ENCODE assay signal across 24 cellular contexts in the genomic region with DNA sequence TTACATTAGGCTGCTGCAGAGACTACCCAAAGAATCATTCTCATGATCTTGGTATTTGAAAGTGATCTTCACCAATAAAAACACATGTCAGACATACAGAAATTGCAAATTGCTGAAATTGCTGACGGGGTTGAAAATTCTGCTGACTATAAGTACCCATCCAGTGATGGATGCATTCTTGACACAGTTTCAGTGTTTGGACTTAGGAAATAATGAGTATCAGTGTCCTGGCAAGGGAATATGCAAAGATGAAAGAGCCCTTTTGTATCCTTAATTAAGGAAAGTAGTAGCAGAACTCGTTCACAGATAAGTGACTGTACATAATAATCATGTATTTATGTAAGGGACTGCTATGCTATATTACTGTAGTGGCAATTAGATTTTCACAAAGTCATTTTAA.
"Had no signal": no experiment of that assay in that cellular context is flagged by ENCODE, and none has a peak within 500 bp of the region (broad histone marks: within the 10 kb centered on the region; RNA-seq: fewer than 3 reads in every experiment).

No MANE protein-coding gene starts in this region.

- ATAC-seq: activated CD8-positive, alpha-beta T cell treated with anti-CD3 and anti-CD28 coated beads for 36 hours; activated naive CD8-positive, alpha-beta T cell treated with anti-CD3 and anti-CD28 coated beads, Interleukin-2, amount 50 U/mL, for 24 hours; activated T-cell treated with anti-CD3 and anti-CD28 coated beads, Interleukin-2, amount 50 U/mL, for 4 hours; activated T-helper 17 cell treated with anti-CD3 and anti-CD28 coated beads, Interleukin-2, amount 50 U/mL, for 72 hours; heart left ventricle; pancreas; stimulated activated naive CD8-positive, alpha-beta T cell treated with anti-CD3 and anti-CD28 coated beads, Interleukin-15, Interleukin-2, amounts not matched to agents 100 U/mL and 50 U/mL, for 24 hours had no signal

- H3K27ac Mint-ChIP-seq: activated B cell treated with CpG ODN at 0.5 μM for 24 hours; activated CD8-positive, alpha-beta T cell treated with anti-CD3 and anti-CD28 coated beads for 36 hours; activated naive CD8-positive, alpha-beta T cell treated with anti-CD3 and anti-CD28 coated beads, Interleukin-2, amount 50 U/mL, for 24 hours; activated T-helper 17 cell treated with anti-CD3 and anti-CD28 coated beads, Interleukin-2, amount 50 U/mL, for 72 hours; mesothelial cell of epicardium; naive B cell; nephron progenitor cell had no signal

- H3K4me3 Mint-ChIP-seq: activated B cell treated with CpG ODN at 0.5 μM for 24 hours; activated CD8-positive, alpha-beta T cell treated with anti-CD3 and anti-CD28 coated beads for 36 hours; activated naive CD8-positive, alpha-beta T cell treated with anti-CD3 and anti-CD28 coated beads, Interleukin-2, amount 50 U/mL, for 24 hours; activated T-cell treated with anti-CD3 and anti-CD28 coated beads, Interleukin-2, amount 50 U/mL, for 4 hours; activated T-helper 17 cell treated with anti-CD3 and anti-CD28 coated beads, Interleukin-2, amount 50 U/mL, for 72 hours; mesothelial cell of epicardium; naive B cell; nephron progenitor cell had no signal

- H3K36me3 ChIP-seq: heart left ventricle, pancreas, prostate gland, right atrium auricular region, thoracic aorta had no signal

- H3K4me1 ChIP-seq: heart left ventricle, pancreas, prostate gland, right atrium auricular region had no signal

- H3K27me3 ChIP-seq: pancreas, right atrium auricular region had no signal

- H3K27me3 Mint-ChIP-seq: activated B cell treated with CpG ODN at 0.5 μM for 24 hours had no signal

- H3K4me1 Mint-ChIP-seq: activated B cell treated with CpG ODN at 0.5 μM for 24 hours; activated naive CD8-positive, alpha-beta T cell treated with anti-CD3 and anti-CD28 coated beads, Interleukin-2, amount 50 U/mL, for 24 hours; activated T-helper 17 cell treated with anti-CD3 and anti-CD28 coated beads, Interleukin-2, amount 50 U/mL, for 72 hours; mesothelial cell of epicardium; naive B cell; nephron progenitor cell had no signal

- H3K4me3 ChIP-seq: heart left ventricle, pancreas, prostate gland, right atrium auricular region, thoracic aorta had no signal

- DNase-seq: activated B cell treated with CpG ODN at 0.5 μM for 24 hours; activated CD4-positive, alpha-beta T cell treated with anti-CD3 and anti-CD28 coated beads, Interleukin-2, amount 50 U/mL, for 1 hour; activated CD8-positive, alpha-beta T cell treated with anti-CD3 and anti-CD28 coated beads for 36 hours; activated gamma-delta T cell treated with Interleukin-2 at 50 U/mL for 16 hours; activated naive CD4-positive, alpha-beta T cell treated with anti-CD3 and anti-CD28 coated beads, Interleukin-2, amount 50 U/mL, for 16 hours; activated naive CD8-positive, alpha-beta T cell treated with anti-CD3 and anti-CD28 coated beads, Interleukin-2, amount 50 U/mL, for 24 hours; activated T-cell treated with anti-CD3 and anti-CD28 coated beads, Interleukin-2, amount 50 U/mL, for 4 hours; amygdala; caudate nucleus; cortex of kidney; foreskin fibroblast; heart left ventricle; hypothalamus; naive B cell; nephron progenitor cell; pancreas; stimulated activated CD4-positive, alpha-beta T cell treated with anti-CD3 and anti-CD28 coated beads, Interleukin-2, amount 100 ng/mL, for 48 hours; stimulated activated naive CD8-positive, alpha-beta T cell treated with anti-CD3 and anti-CD28 coated beads, Interleukin-15, Interleukin-2, amounts not matched to agents 100 U/mL and 50 U/mL, for 24 hours; trophoblast cell had no signal

- H3K9me3 ChIP-seq: heart left ventricle, pancreas, prostate gland, right atrium auricular region, thoracic aorta had no signal

- H3K36me3 Mint-ChIP-seq: mesothelial cell of epicardium, naive B cell had no signal

- H3K27ac ChIP-seq: heart left ventricle, pancreas, prostate gland, right atrium auricular region, thoracic aorta had no signal

- H3K9me3 Mint-ChIP-seq: activated B cell treated with CpG ODN at 0.5 μM for 24 hours; activated CD8-positive, alpha-beta T cell treated with anti-CD3 and anti-CD28 coated beads for 36 hours; activated naive CD8-positive, alpha-beta T cell treated with anti-CD3 and anti-CD28 coated beads, Interleukin-2, amount 50 U/mL, for 24 hours; activated T-cell treated with anti-CD3 and anti-CD28 coated beads, Interleukin-2, amount 50 U/mL, for 4 hours; activated T-helper 17 cell treated with anti-CD3 and anti-CD28 coated beads, Interleukin-2, amount 50 U/mL, for 72 hours; mesothelial cell of epicardium; nephron progenitor cell had no signal
